23 cellular contexts compared by ENCODE assay signal in the genomic region with DNA sequence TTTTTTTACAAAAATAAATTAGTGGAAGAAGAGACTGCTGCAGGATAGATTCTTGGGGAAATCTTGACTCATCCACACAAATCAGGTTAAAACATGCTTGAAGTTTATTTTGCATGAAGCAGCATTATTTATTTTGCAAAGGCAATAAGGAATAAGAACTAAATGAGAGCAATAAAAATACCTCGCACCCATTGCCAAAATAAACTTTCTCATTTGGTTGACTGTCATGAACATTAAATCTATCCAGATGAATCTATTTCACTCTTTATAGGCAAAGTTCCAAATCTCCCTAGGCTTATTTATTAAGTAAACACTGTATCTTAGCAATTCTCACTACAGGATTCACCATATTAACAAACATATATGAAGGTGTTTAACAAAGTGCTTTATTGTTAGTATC. TPM values are rescaled to one million over a fixed set of nuclear protein-coding genes. Genes with fewer than 3 reads are reported as not detected.
DNase-seq lines count a peak whose midpoint lies in the region; ATAC-seq and TF ChIP-seq lines count a peak whose summit lies in the region.
"Had no signal": no experiment of that assay in that cellular context is flagged by ENCODE, and none has a peak within 500 bp of the region (broad histone marks: within the 10 kb centered on the region; RNA-seq: fewer than 3 reads in every experiment).

No MANE protein-coding gene starts in this region.

- H3K27ac ChIP-seq in C4-2B: peak overlapping the region; percentile 79
- H3K27ac ChIP-seq in foreskin keratinocyte: no peak overlapping the region
- H3K27ac ChIP-seq in left ventricle myocardium inferior (replicated peaks): no peak overlapping the region
- no peak overlapping the region for H3K27ac ChIP-seq in gastroesophageal sphincter
- H3K27ac ChIP-seq: body of pancreas, coronary artery, lower lobe of right lung, SK-N-MC, WERI-Rb-1 had no signal

- in situ Hi-C loops in astrocyte of the spinal cord (cut with HindIII; ENCODE audit: low sequenced_read_pairs): no loop called here

- DNase-seq in M059J (ENCODE audit: low read depth) (peak; percentile 75), astrocyte of the spinal cord (ENCODE audit: low read depth, low spot score) (peak; percentile 31), foreskin keratinocyte (peak; percentile 50 to 67), left ventricle myocardium inferior (no peak)
- DNase-seq in effector CD4-positive, alpha-beta T cell: no peak
- DNase-seq in activated CD8-positive, alpha-beta memory T cell treated with anti-CD3 and anti-CD28 coated beads, Interleukin-2, amount 50 U/mL, for 4 hours: no peak
- DNase-seq: activated CD4-positive, alpha-beta T cell treated with anti-CD3 and anti-CD28 coated beads, Interleukin-2, amount 50 U/mL, for 1 hour; body of pancreas; DMS 273 treated with DMSO at 0.1 percent for 48 hours; endodermal cell; GDM1; H7; lower lobe of right lung; MV-4-11; NCI-H187; stimulated activated CD4-positive, alpha-beta T cell treated with anti-CD3 and anti-CD28 coated beads, Interleukin-2, amount 100 ng/mL, for 24 hours; WERI-Rb-1 had no signal

- intact Hi-C loops in left ventricle myocardium inferior (cut with micrococcal nuclease): no loop called here

- H3K9me3 ChIP-seq in left ventricle myocardium inferior (replicated peaks) (peaks cover 24% of the 10 kb centered on the region), gastroesophageal sphincter (no peaks in the 10 kb centered on the region)

- TF ChIP-seq POLR2A in gastroesophageal sphincter (IDR thresholded peaks at IDR 0.05): no peak

- H3K4me1 ChIP-seq in foreskin keratinocyte (peaks cover 31% of the 10 kb centered on the region), left ventricle myocardium inferior (no peaks in the 10 kb centered on the region), gastroesophageal sphincter (no peaks in the 10 kb centered on the region)
- H3K4me1 ChIP-seq: body of pancreas, lower lobe of right lung had no signal

- no peak for TF ChIP-seq EP300 in gastroesophageal sphincter (IDR thresholded peaks at IDR 0.05)

- TF ChIP-seq CTCF in C4-2B (conservative IDR thresholded peaks at IDR 0.05) (no peak), astrocyte of the spinal cord (IDR thresholded peaks at IDR 0.05; ENCODE audit: low read depth, low read length) (no peak), foreskin keratinocyte (conservative IDR thresholded peaks at IDR 0.05) (no peak), left ventricle myocardium inferior (IDR thresholded peaks at IDR 0.05; ENCODE audit: borderline replicate concordance) (no peak), gastroesophageal sphincter (IDR thresholded peaks at IDR 0.05) (no peak)

- ATAC-seq in foreskin keratinocyte (peak; percentile 57), gastroesophageal sphincter (no peak)
- ATAC-seq: body of pancreas; lower lobe of right lung; stimulated activated effector memory CD8-positive, alpha-beta T cell treated with anti-CD3 and anti-CD28 coated beads, Interleukin-12 subunit alpha, Interleukin-12 subunit beta, amount 100 ng/mL, for 72 hours had no signal

- H3K4me3 ChIP-seq in astrocyte of the spinal cord (ENCODE audit: low read depth, low read length): no peak overlapping the region
- H3K4me3 ChIP-seq in left ventricle myocardium inferior: no peak overlapping the region
- no peak overlapping the region for H3K4me3 ChIP-seq in gastroesophageal sphincter
- H3K4me3 ChIP-seq: body of pancreas, coronary artery, lower lobe of right lung, SK-N-MC had no signal

- WGBS in gastroesophageal sphincter (ENCODE audit: low coverage in 1 of 2), 2 donors: 39 to 50% methylated on average over 1 of the region's 1 CpG

- H3K27me3 ChIP-seq in foreskin keratinocyte (no peaks in the 10 kb centered on the region), left ventricle myocardium inferior (ENCODE audit: low read depth) (peaks cover 8% of the 10 kb centered on the region), gastroesophageal sphincter (peaks cover 14% of the 10 kb centered on the region)
- H3K27me3 ChIP-seq: body of pancreas had no signal

- H3K36me3 ChIP-seq in left ventricle myocardium inferior: no peaks in the 10 kb centered on the region
- H3K36me3 ChIP-seq in gastroesophageal sphincter: no peaks in the 10 kb centered on the region
- H3K36me3 ChIP-seq: lower lobe of right lung, WERI-Rb-1 had no signal

RNA-seq across cellular contexts. Expression of a gene that starts 58.9 kb away (rescaled TPM):
- total RNA-seq in M059J (2014; rRNA removed; shearing (Covaris generic)): 4.3 and 5.6 TPM in 2 replicates
- total RNA-seq in foreskin keratinocyte (4.5 and 8.1 TPM in 2 replicates), left ventricle myocardium inferior (21.3 TPM), gastroesophageal sphincter (10 to 100 TPM in 2 of 4 donors, 1 to 10 TPM in 2; 2.7 to 31.7 (median 6.6) TPM)
- 5.1 and 8.8 TPM in 2 replicates for polyA plus RNA-seq in foreskin keratinocyte
- total RNA-seq: endodermal cell, H7, RPMI7951 had no signal

Comparison
In these comparisons a context has a peak if more than half of its experiments do, and no peak if none do; other contexts are left out.
1. DNase-seq: peak in M059J (single experiment), astrocyte of the spinal cord (single experiment) and foreskin keratinocyte (2 of 2); none in effector CD4-positive, alpha-beta T cell (single experiment), activated CD8-positive, alpha-beta memory T cell treated with anti-CD3 and anti-CD28 coated beads, Interleukin-2, amount 50 U/mL, for 4 hours (single experiment) and left ventricle myocardium inferior (single experiment).